In genomic region chr1:23590058-23590783, GRCh38 we compare ENCODE assay signal across 12 cellular contexts. TPM values are rescaled to one million over a fixed set of nuclear protein-coding genes. Genes with fewer than 3 reads are reported as not detected.
DNase-seq lines count a peak whose midpoint lies in the region; ATAC-seq and TF ChIP-seq lines count a peak whose summit lies in the region.
"Had no signal": no experiment of that assay in that cellular context is flagged by ENCODE, and none has a peak within 500 bp of the region (broad histone marks: within the 10 kb centered on the region; RNA-seq: fewer than 3 reads in every experiment).

No MANE protein-coding gene starts in this region.

- intact Hi-C loops in activated T-helper 2 cell treated with anti-CD3 and anti-CD28 coated beads, Interferon-gamma antibody, Interleukin-2, Interleukin-4, amounts not matched to agents 10 μg/mL and 5 μg/mL and 100 μg/mL, durations not matched to agents 14 hours and 24 hours and 36 hours (cut with micrococcal nuclease): loop anchor here (2.0 to 5.0 kb wide), 2 partner anchors 25 to 47 kb away; no protein-coding TSS in a partner anchor

- peak overlapping the region; percentile 61 for H3K27ac Mint-ChIP-seq in activated T-cell treated with anti-CD3 and anti-CD28 coated beads, Interleukin-2, amount 50 U/mL, for 24 hours
- peak overlapping the region; percentile 95 for H3K27ac Mint-ChIP-seq in activated T-helper 2 cell treated with anti-CD3 and anti-CD28 coated beads, Interferon-gamma antibody, Interleukin-2, Interleukin-4, amounts not matched to agents 10 μg/mL and 5 μg/mL and 100 μg/mL, durations not matched to agents 14 hours and 24 hours and 36 hours

- peak; percentile 55 for DNase-seq in activated T-cell treated with anti-CD3 and anti-CD28 coated beads, Interleukin-2, amount 50 U/mL, for 24 hours
- DNase-seq in activated T-cell treated with anti-CD3 and anti-CD28 coated beads, Interleukin-2, amount 50 U/mL, for 1 hour: no peak
- DNase-seq in activated T-helper 2 cell treated with anti-CD3 and anti-CD28 coated beads, Interferon-gamma antibody, Interleukin-2, Interleukin-4, amounts not matched to agents 10 μg/mL and 5 μg/mL and 100 μg/mL, durations not matched to agents 14 hours and 24 hours and 36 hours (ENCODE audit: low spot score): no peak
- DNase-seq in stimulated activated CD8-positive, alpha-beta memory T cell treated with anti-CD3 and anti-CD28 coated beads, Interleukin-15, amount 100 ng/mL, for 48 hours (ENCODE audit: low read depth in 2 of 2): peak; percentile 67 to 71
- no peak for DNase-seq in erythroblast (lab: John Stamatoyannopoulos, UW)
- DNase-seq in inferior parietal cortex (ENCODE audit: extremely low spot score): no peak
- DNase-seq in NCI-H1105 treated with DMSO at 0.1 percent for 48 hours (lab: John Stamatoyannopoulos, UW): no peak
- DNase-seq: activated effector memory CD4-positive, alpha-beta T cell treated with anti-CD3 and anti-CD28 coated beads, Interleukin-2, amount 50 U/mL, for 16 hours; kidney glomerular epithelial cell; right cardiac atrium; SHP77 had no signal

- H3K4me3 Mint-ChIP-seq in activated T-cell treated with anti-CD3 and anti-CD28 coated beads, Interleukin-2, amount 50 U/mL, for 24 hours: no peak overlapping the region
- peak overlapping the region; percentile 27 for H3K4me3 Mint-ChIP-seq in activated T-helper 2 cell treated with anti-CD3 and anti-CD28 coated beads, Interferon-gamma antibody, Interleukin-2, Interleukin-4, amounts not matched to agents 10 μg/mL and 5 μg/mL and 100 μg/mL, durations not matched to agents 14 hours and 24 hours and 36 hours (ENCODE audit: low read depth)

- H3K4me1 Mint-ChIP-seq in activated T-cell treated with anti-CD3 and anti-CD28 coated beads, Interleukin-2, amount 50 U/mL, for 24 hours (ENCODE audit: low read depth): peaks cover 74% of the 10 kb centered on the region
- peaks cover 42% of the 10 kb centered on the region for H3K4me1 Mint-ChIP-seq in activated T-helper 2 cell treated with anti-CD3 and anti-CD28 coated beads, Interferon-gamma antibody, Interleukin-2, Interleukin-4, amounts not matched to agents 10 μg/mL and 5 μg/mL and 100 μg/mL, durations not matched to agents 14 hours and 24 hours and 36 hours (ENCODE audit: low read depth)

- H3K9me3 Mint-ChIP-seq in activated T-cell treated with anti-CD3 and anti-CD28 coated beads, Interleukin-2, amount 50 U/mL, for 24 hours: no peaks in the 10 kb centered on the region
- no peaks in the 10 kb centered on the region for H3K9me3 Mint-ChIP-seq in activated T-helper 2 cell treated with anti-CD3 and anti-CD28 coated beads, Interferon-gamma antibody, Interleukin-2, Interleukin-4, amounts not matched to agents 10 μg/mL and 5 μg/mL and 100 μg/mL, durations not matched to agents 14 hours and 24 hours and 36 hours

- ATAC-seq in HG02642 (IDR thresholded peaks at IDR 0.05; ENCODE audit: poor library complexity, unreplicated experiment): peak; percentile 39
- ATAC-seq: right cardiac atrium had no signal

- H3K27me3 Mint-ChIP-seq in activated T-cell treated with anti-CD3 and anti-CD28 coated beads, Interleukin-2, amount 50 U/mL, for 24 hours: no peaks in the 10 kb centered on the region
- no peaks in the 10 kb centered on the region for H3K27me3 Mint-ChIP-seq in activated T-helper 2 cell treated with anti-CD3 and anti-CD28 coated beads, Interferon-gamma antibody, Interleukin-2, Interleukin-4, amounts not matched to agents 10 μg/mL and 5 μg/mL and 100 μg/mL, durations not matched to agents 14 hours and 24 hours and 36 hours (ENCODE audit: low read depth)

- no peaks in the 10 kb centered on the region for H3K36me3 Mint-ChIP-seq in activated T-cell treated with anti-CD3 and anti-CD28 coated beads, Interleukin-2, amount 50 U/mL, for 24 hours (ENCODE audit: low read depth)
- H3K36me3 Mint-ChIP-seq in activated T-helper 2 cell treated with anti-CD3 and anti-CD28 coated beads, Interferon-gamma antibody, Interleukin-2, Interleukin-4, amounts not matched to agents 10 μg/mL and 5 μg/mL and 100 μg/mL, durations not matched to agents 14 hours and 24 hours and 36 hours (ENCODE audit: low read depth): no peaks in the 10 kb centered on the region

- no peak for TF ChIP-seq POLR2A in erythroblast (IDR thresholded peaks at IDR 0.05; ENCODE audit: low read length)

RNA-seq across cellular contexts. Expression of gene ID3, which starts 30.9 kb away (rescaled TPM):
- total RNA-seq in activated T-helper 2 cell treated with anti-CD3 and anti-CD28 coated beads, Interferon-gamma antibody, Interleukin-2, Interleukin-4, amounts not matched to agents 10 μg/mL and 5 μg/mL and 100 μg/mL, durations not matched to agents 14 hours and 24 hours and 36 hours: 24.7 and 26.9 TPM in 2 replicates

RNA-seq across cellular contexts. Expression of gene E2F2, which starts 59.2 kb away (rescaled TPM):
- 17.2 and 18.6 TPM in 2 replicates for total RNA-seq in activated T-helper 2 cell treated with anti-CD3 and anti-CD28 coated beads, Interferon-gamma antibody, Interleukin-2, Interleukin-4, amounts not matched to agents 10 μg/mL and 5 μg/mL and 100 μg/mL, durations not matched to agents 14 hours and 24 hours and 36 hours

Comparison
In these comparisons a context has a peak if more than half of its experiments do, and no peak if none do; other contexts are left out.
1. DNase-seq: peak in activated T-cell treated with anti-CD3 and anti-CD28 coated beads, Interleukin-2, amount 50 U/mL, for 24 hours (single experiment) and stimulated activated CD8-positive, alpha-beta memory T cell treated with anti-CD3 and anti-CD28 coated beads, Interleukin-15, amount 100 ng/mL, for 48 hours (2 of 2); none in activated T-cell treated with anti-CD3 and anti-CD28 coated beads, Interleukin-2, amount 50 U/mL, for 1 hour (single experiment), activated T-helper 2 cell treated with anti-CD3 and anti-CD28 coated beads, Interferon-gamma antibody, Interleukin-2, Interleukin-4, amounts not matched to agents 10 μg/mL and 5 μg/mL and 100 μg/mL, durations not matched to agents 14 hours and 24 hours and 36 hours (single experiment), erythroblast (0 of 2), inferior parietal cortex (single experiment) and NCI-H1105 treated with DMSO at 0.1 percent for 48 hours (single experiment).